In the genomic region with DNA sequence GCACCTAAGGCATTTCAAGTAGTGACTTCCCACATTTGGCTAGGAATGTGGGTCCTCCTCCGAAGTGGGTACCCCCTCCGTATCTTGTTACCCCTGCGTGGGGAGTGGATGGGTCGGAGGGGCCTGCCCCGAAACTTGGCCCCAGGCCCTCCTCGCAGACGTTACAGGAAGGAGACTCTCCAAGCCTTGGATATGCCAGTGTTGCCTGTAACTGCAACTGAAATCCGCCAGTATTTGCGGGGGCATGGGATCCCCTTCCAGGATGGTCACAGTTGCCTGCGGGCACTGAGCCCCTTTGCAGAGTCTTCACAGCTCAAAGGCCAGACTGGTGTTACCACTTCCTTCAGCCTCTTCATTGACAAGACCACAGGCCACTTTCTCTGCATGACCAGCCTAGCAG, we compare ENCODE assay signal across 8 cellular contexts. TPM values are rescaled to one million over a fixed set of nuclear protein-coding genes. Genes with fewer than 3 reads are reported as not detected.
DNase-seq lines count a peak whose midpoint lies in the region; ATAC-seq and TF ChIP-seq lines count a peak whose summit lies in the region.

No MANE protein-coding gene starts in this region.

- H3K4me3 ChIP-seq in astrocyte of the cerebellum (ENCODE audit: low read depth, low read length) (peak overlapping the region; percentile 98), lung (peak overlapping the region; percentile 82), transverse colon (peak overlapping the region in 3 of 4 donors; percentile 63 to 92 (median 71)), uterus (peak overlapping the region in 1 of 2 donors; percentile 87)

- no peak for DNase-seq in activated naive CD4-positive, alpha-beta T cell (lab: John Stamatoyannopoulos, UW)
- DNase-seq in astrocyte of the cerebellum (ENCODE audit: low read depth) (no peak), lung (ENCODE audit: low spot score) (no peak), transverse colon (no peak), uterus (no peak), GM19240 (ENCODE audit: insufficient read length, low spot score) (no peak)
- no peak for DNase-seq in activated CD4-positive, alpha-beta T cell treated with anti-CD3 and anti-CD28 coated beads, Interleukin-2, amount 50 U/mL, for 4 hours

- peak overlapping the region; percentile 92 for H3K4me3 Mint-ChIP-seq in activated naive CD4-positive, alpha-beta T cell treated with anti-CD3 and anti-CD28 coated beads, Interleukin-2, amount 50 U/mL, for 24 hours

- TF ChIP-seq POLR2A in transverse colon (IDR thresholded peaks at IDR 0.05): no peak
- no peak for TF ChIP-seq POLR2A in uterus (IDR thresholded peaks at IDR 0.05)

- H3K27me3 Mint-ChIP-seq in activated naive CD4-positive, alpha-beta T cell treated with anti-CD3 and anti-CD28 coated beads, Interleukin-2, amount 50 U/mL, for 24 hours: no peaks in the 10 kb centered on the region

- TF ChIP-seq EP300 in transverse colon (IDR thresholded peaks at IDR 0.05; ENCODE audit: low read depth): no peak

- H3K4me1 Mint-ChIP-seq in activated naive CD4-positive, alpha-beta T cell treated with anti-CD3 and anti-CD28 coated beads, Interleukin-2, amount 50 U/mL, for 24 hours: peaks cover 41% of the 10 kb centered on the region

- intact Hi-C loops in transverse colon (cut with DNase I; ENCODE audit: low total_unique reads): no loop called here
- intact Hi-C loops in uterus (cut with DNase I; ENCODE audit: low total_unique reads): no loop called here

- H3K9me3 ChIP-seq in lung (ENCODE audit: control insufficient read depth in 2 of 2, insufficient read depth in 1 of 2, low read length in 1 of 2) (no peaks in the 10 kb centered on the region), transverse colon (no peaks in the 10 kb centered on the region), uterus (no peaks in the 10 kb centered on the region)

- in situ Hi-C loops in astrocyte of the cerebellum (cut with HindIII; ENCODE audit: low sequenced_read_pairs): no loop called here
- in situ Hi-C loops in transverse colon (cut with MboI; ENCODE audit: low pct_ligation_motif_present in 1 of 4, low pct_unique_long_range_greater_than_20kb in 1 of 4, low sequenced_read_pairs in 3 of 4): no loop called here

- H3K36me3 Mint-ChIP-seq in activated naive CD4-positive, alpha-beta T cell treated with anti-CD3 and anti-CD28 coated beads, Interleukin-2, amount 50 U/mL, for 24 hours: peaks cover 21% of the 10 kb centered on the region

- H3K4me1 ChIP-seq in lung (ENCODE audit: control insufficient read depth in 2 of 2, insufficient read depth in 2 of 2, low read length in 2 of 2) (peaks cover 7 to 15% of the 10 kb centered on the region in 2 donors), transverse colon (peaks cover 17 to 27% (median 22%) of the 10 kb centered on the region in 4 donors), uterus (peaks cover 6 to 20% of the 10 kb centered on the region in 2 donors)

- no peak for ATAC-seq in lung (ENCODE audit: insufficient read depth, low FRiP score)

- H3K27ac Mint-ChIP-seq in activated naive CD4-positive, alpha-beta T cell treated with anti-CD3 and anti-CD28 coated beads, Interleukin-2, amount 50 U/mL, for 24 hours: no peak overlapping the region

- H3K27ac ChIP-seq in lung (ENCODE audit: low read depth in 1 of 2, low read length in 1 of 2) (no peak overlapping the region), transverse colon (no peak overlapping the region), uterus (no peak overlapping the region)

- no peaks in the 10 kb centered on the region for H3K9me3 Mint-ChIP-seq in activated naive CD4-positive, alpha-beta T cell treated with anti-CD3 and anti-CD28 coated beads, Interleukin-2, amount 50 U/mL, for 24 hours

- WGBS in lung, 2 donors: 62 to 63% methylated on average over 10 of the region's 10 CpGs
- 76% methylated on average over 10 of the region's 10 CpGs; no CpG with 5 or more reads in 1 of the 2 donors for WGBS in transverse colon (ENCODE audit: low coverage in 1 of 2), 2 donors

- no peaks in the 10 kb centered on the region for H3K27me3 ChIP-seq in lung (ENCODE audit: control insufficient read depth, insufficient read depth)
- H3K27me3 ChIP-seq in transverse colon: no peaks in the 10 kb centered on the region
- no peaks in the 10 kb centered on the region for H3K27me3 ChIP-seq in uterus

- H3K36me3 ChIP-seq in lung (ENCODE audit: control insufficient read depth in 2 of 2, insufficient read depth in 2 of 2, low read length in 2 of 2): peaks cover 6 to 31% of the 10 kb centered on the region in 2 donors
- H3K36me3 ChIP-seq in transverse colon: peaks cover 0 to 4% (median 3%) of the 10 kb centered on the region in 4 donors
- no peaks in the 10 kb centered on the region for H3K36me3 ChIP-seq in uterus

- TF ChIP-seq CTCF in astrocyte of the cerebellum (IDR thresholded peaks at IDR 0.05; ENCODE audit: low read depth, low read length, missing control alignments): no peak
- no peak for TF ChIP-seq CTCF in lung (IDR thresholded peaks at IDR 0.05; ENCODE audit: control extremely low read depth, extremely low read depth)
- no peak for TF ChIP-seq CTCF in transverse colon (IDR thresholded peaks at IDR 0.05)
- TF ChIP-seq CTCF in uterus (IDR thresholded peaks at IDR 0.05): no peak

RNA-seq across cellular contexts. Expression of a gene that starts 0.8 kb away (rescaled TPM):
- total RNA-seq in lung (1 to 10 TPM; 3.9 to 6.8 TPM), transverse colon (10 to 100 TPM in 1 of 4 donors, 1 to 10 TPM in 3; 1.1 to 12.7 (median 3.3) TPM), uterus (10 to 100 TPM in 1 of 4 donors, 1 to 10 TPM in 2, under 1 TPM in 1; 0.51 to 11.8 (median 6.2) TPM)
- polyA plus RNA-seq in lung: 1 to 10 TPM; 4.4 to 8.3 TPM

RNA-seq across cellular contexts. Expression of a gene that starts 0.9 kb away (rescaled TPM):
- total RNA-seq in lung (10 to 100 TPM; 43.6 to 74.4 TPM), transverse colon (100 to 1,000 TPM in 1 of 4 donors, 10 to 100 TPM in 3; 32.5 to 104 (median 77.1) TPM), uterus (100 to 1,000 TPM in 1 of 4 donors, 10 to 100 TPM in 3; 36.9 to 134 (median 51.8) TPM)
- polyA plus RNA-seq in lung: 100 to 1,000 TPM in 1 of 2 donors, 10 to 100 TPM in 1; 94.6 to 105 TPM

RNA-seq across cellular contexts. Expression of a gene that starts 11.4 kb away (rescaled TPM):
- total RNA-seq in lung (10 to 100 TPM; 53.2 to 58.0 TPM), transverse colon (10 to 100 TPM; 41.8 to 86.8 (median 56.6) TPM), uterus (100 to 1,000 TPM in 2 of 4 donors, 10 to 100 TPM in 2; 51.5 to 123 (median 85.2) TPM)
- 10 to 100 TPM; 44.5 to 76.8 TPM for polyA plus RNA-seq in lung

RNA-seq across cellular contexts. Expression of a gene that starts 18.9 kb away (rescaled TPM):
- total RNA-seq in lung: 1 to 10 TPM; 3.0 to 7.4 TPM
- polyA plus RNA-seq in lung: 1 to 10 TPM; 1.2 to 2.5 TPM
- total RNA-seq in transverse colon: 100 to 1,000 TPM in 3 of 4 donors, 10 to 100 TPM in 1; 94.0 to 221 (median 121) TPM
- total RNA-seq in uterus: 10 to 100 TPM in 1 of 4 donors, 1 to 10 TPM in 3; 2.6 to 10.3 (median 4.2) TPM

RNA-seq across cellular contexts. Expression of a gene that starts 42.8 kb away (rescaled TPM):
- total RNA-seq in lung: 1 to 10 TPM in 1 of 2 donors, under 1 TPM in 1; 0.09 to 1.3 TPM
- under 1 TPM; 0.27 to 0.83 TPM for polyA plus RNA-seq in lung
- 1 to 10 TPM in 1 of 4 donors, under 1 TPM in 2, not detected in 1; 0.27 to 2.0 (median 0.64) TPM for total RNA-seq in transverse colon
- total RNA-seq in uterus: 1 to 10 TPM in 1 of 4 donors, under 1 TPM in 2, not detected in 1; under 0.01 to 1.3 (median 0.61) TPM
